In the genomic region with DNA sequence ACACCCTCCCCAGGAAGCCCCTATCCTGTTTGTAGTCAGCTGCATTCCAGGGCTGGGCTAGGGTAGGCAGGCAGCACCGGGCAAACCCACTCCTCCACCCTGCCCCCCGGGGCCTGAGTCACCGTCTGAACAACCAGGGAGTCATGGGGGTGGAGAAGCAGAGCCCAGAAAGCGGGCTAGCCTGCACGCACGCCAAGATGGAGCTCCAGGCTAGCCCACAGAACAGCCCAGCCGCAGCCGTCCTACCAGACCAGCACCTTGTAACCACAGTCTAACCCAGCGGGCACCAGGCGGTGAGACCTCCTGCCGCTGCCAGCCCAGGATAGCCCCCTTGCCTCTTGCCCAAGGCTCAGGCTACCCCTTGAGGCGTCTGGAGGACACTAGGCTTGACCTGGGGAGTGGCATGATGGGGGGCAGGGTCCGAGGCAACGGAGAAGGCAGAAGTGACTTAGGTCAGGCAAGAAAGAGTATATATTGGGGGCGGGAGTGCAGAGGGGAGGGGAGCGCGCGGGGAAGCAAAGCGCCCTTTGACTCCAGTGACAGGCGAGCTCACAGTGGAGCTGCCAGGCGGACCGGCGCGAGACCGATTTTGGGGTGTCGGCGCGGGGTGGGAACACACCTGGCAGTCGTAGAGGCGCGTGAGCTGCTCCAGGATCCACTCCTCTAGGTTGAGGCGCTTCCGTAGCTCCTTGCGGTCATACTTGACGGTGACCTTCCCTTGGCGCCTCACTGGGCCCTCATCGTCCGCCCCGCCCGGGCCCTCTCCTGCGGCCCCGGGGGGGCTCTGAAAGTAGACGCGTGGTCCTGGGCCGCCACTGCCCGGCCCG, we compare ENCODE assay signal across 8 cellular contexts. TPM values are rescaled to one million over a fixed set of nuclear protein-coding genes. Genes with fewer than 3 reads are reported as not detected.
A peak's percentile ranks its signal among the peaks of the same experiment; 100 is the strongest.
DNase-seq lines count a peak whose midpoint lies in the region; ATAC-seq, FAIRE-seq and TF ChIP-seq lines count a peak whose summit lies in the region.

No MANE protein-coding gene starts in this region.

- H3K4me3 ChIP-seq in DOHH2 (ENCODE audit: low read length): peak overlapping the region; percentile 97
- H3K4me3 ChIP-seq in MG63: peak overlapping the region; percentile 95
- peak overlapping the region; percentile 74 to 76 (median 75) for H3K4me3 ChIP-seq in right lobe of liver

- TF ChIP-seq CTCF in DOHH2 (IDR thresholded peaks at IDR 0.05; ENCODE audit: low read depth, low read length, poor library complexity, severe bottlenecking) (peak; percentile 9), chondrocyte (IDR thresholded peaks at IDR 0.05) (peak; percentile 9), right lobe of liver (IDR thresholded peaks at IDR 0.05) (no peak), D721Med (IDR thresholded peaks at IDR 0.05; ENCODE audit: insufficient read depth, missing control alignments) (no peak)

- H3K4me3 Mint-ChIP-seq in chondrocyte (ENCODE audit: unreplicated experiment): peak overlapping the region; percentile 89

- TF ChIP-seq POLR2A in right lobe of liver (IDR thresholded peaks at IDR 0.05): no peak

- H3K36me3 Mint-ChIP-seq in chondrocyte (ENCODE audit: low read depth): peaks cover 4% of the 10 kb centered on the region

- no peaks in the 10 kb centered on the region for H3K27me3 ChIP-seq in DOHH2 (ENCODE audit: control insufficient read depth, low read length)
- no peaks in the 10 kb centered on the region for H3K27me3 ChIP-seq in MG63
- H3K27me3 ChIP-seq in right lobe of liver: no peaks in the 10 kb centered on the region

- H3K9me3 Mint-ChIP-seq in chondrocyte (ENCODE audit: low read depth): no peaks in the 10 kb centered on the region

- peaks cover 45% of the 10 kb centered on the region for H3K79me2 ChIP-seq in DOHH2 (ENCODE audit: control insufficient read depth, low read length)

- ATAC-seq in right lobe of liver (peak in 1 of 4 donors; percentile 4), GM21529 (IDR thresholded peaks at IDR 0.05; ENCODE audit: unreplicated experiment) (no peak)

- H3K9me3 ChIP-seq in DOHH2 (ENCODE audit: control insufficient read depth, insufficient read depth, low read length) (no peaks in the 10 kb centered on the region), MG63 (no peaks in the 10 kb centered on the region), right lobe of liver (no peaks in the 10 kb centered on the region)

- H3K36me3 ChIP-seq in DOHH2 (ENCODE audit: control insufficient read depth, low read length): peaks cover 43% of the 10 kb centered on the region
- H3K36me3 ChIP-seq in MG63: peaks cover 39% of the 10 kb centered on the region
- peaks cover 0 to 5% (median 2%) of the 10 kb centered on the region in 4 donors for H3K36me3 ChIP-seq in right lobe of liver

- WGBS in right lobe of liver (ENCODE audit: insufficient coverage, low coverage, low lambda C conversion rate, missing lambda C conversion rate): under 1% methylated on average over 20 of the region's 47 CpGs

- H3K4me1 ChIP-seq in DOHH2 (ENCODE audit: control insufficient read depth, low read length) (peaks cover 58% of the 10 kb centered on the region), right lobe of liver (peaks cover 0 to 31% (median 15%) of the 10 kb centered on the region in 4 donors)

- intact Hi-C loops in right lobe of liver (cut with DNase I): no loop called here

- H3K4me1 Mint-ChIP-seq in chondrocyte (ENCODE audit: low read depth): peaks cover 37% of the 10 kb centered on the region

- H3K27ac Mint-ChIP-seq in chondrocyte (ENCODE audit: unreplicated experiment): peak overlapping the region; percentile 97

- H3K27ac ChIP-seq in DOHH2 (ENCODE audit: low read depth, low read length) (peak overlapping the region; percentile 85), right lobe of liver (peak overlapping the region; percentile 1 to 65 (median 46))

- no peak for FAIRE-seq in D721Med (lab: Jason Lieb, UNC)

- peak overlapping the region; percentile 89 for H3K4me2 ChIP-seq in DOHH2 (ENCODE audit: low read length)

- no peaks in the 10 kb centered on the region for H4K20me1 ChIP-seq in DOHH2 (ENCODE audit: control insufficient read depth, insufficient read depth, low read depth, low read length)

- peaks cover 27% of the 10 kb centered on the region for H3F3A ChIP-seq in DOHH2 (ENCODE audit: control insufficient read depth, insufficient read depth)

- peak; percentile 98 for DNase-seq in MG63
- DNase-seq in activated CD4-positive, CD25-positive, alpha-beta regulatory T cell treated with anti-CD3 and anti-CD28 coated beads, Interleukin-2, amount 50 U/mL, for 16 hours (ENCODE audit: low read depth, low spot score): peak; percentile 57
- DNase-seq in chondrocyte (ENCODE audit: low spot score): no peak
- peak in 2 of 3 donors; percentile 69 to 78 for DNase-seq in right lobe of liver
- DNase-seq in stimulated activated CD4-positive, alpha-beta T cell treated with anti-CD3 and anti-CD28 coated beads, TNF-alpha, amount 100 ng/mL, for 4 hours (ENCODE audit: low read depth in 3 of 3): peak; percentile 65 to 82 (median 76)
- no peak for DNase-seq in D721Med (ENCODE audit: insufficient read length, low spot score)

- H3K9me2 ChIP-seq in DOHH2 (replicated peaks; ENCODE audit: control insufficient read depth, low read length): no peaks in the 10 kb centered on the region

- no peaks in the 10 kb centered on the region for H3K27me3 Mint-ChIP-seq in chondrocyte (ENCODE audit: low read depth)

RNA-seq across cellular contexts. Expression of gene PPP1R14B, which starts 0.7 kb away (rescaled TPM):
- total RNA-seq in MG63 (2014; rRNA removed; shearing (Covaris generic); ENCODE audit: low replicate concordance): 506 and 662 TPM in 2 replicates
- total RNA-seq in chondrocyte: 280 to 358 TPM (median 322 TPM) in 3 replicates
- 10 to 100 TPM; 34.1 to 90.3 (median 49.7) TPM for total RNA-seq in right lobe of liver

RNA-seq across cellular contexts. Expression of gene FKBP2, which starts 5.1 kb away (rescaled TPM):
- total RNA-seq in MG63 (2014; rRNA removed; shearing (Covaris generic); ENCODE audit: low replicate concordance): 22.8 and 50.8 TPM in 2 replicates
- 42.1 to 54.3 TPM (median 43.0 TPM) in 3 replicates for total RNA-seq in chondrocyte
- total RNA-seq in right lobe of liver: 100 to 1,000 TPM in 1 of 6 experiments, 10 to 100 TPM in 5; 49.4 to 108 (median 66.7) TPM

RNA-seq across cellular contexts. Expression of gene PLCB3, which starts 5.3 kb away (rescaled TPM):
- total RNA-seq in MG63 (2014; rRNA removed; shearing (Covaris generic); ENCODE audit: low replicate concordance): 24.8 and 37.4 TPM in 2 replicates
- total RNA-seq in chondrocyte: 35.5 to 51.4 TPM (median 47.2 TPM) in 3 replicates
- 1 to 10 TPM; 5.4 to 8.0 (median 6.7) TPM for total RNA-seq in right lobe of liver

RNA-seq across cellular contexts. Expression of gene VEGFB, which starts 11.6 kb away (rescaled TPM):
- 9.3 and 19.0 TPM in 2 replicates for total RNA-seq in MG63 (2014; rRNA removed; shearing (Covaris generic); ENCODE audit: low replicate concordance)
- total RNA-seq in chondrocyte (165 to 209 TPM (median 168 TPM) in 3 replicates), right lobe of liver (10 to 100 TPM in 5 of 6 experiments, 1 to 10 TPM in 1; 7.5 to 33.2 (median 16.6) TPM)

RNA-seq across cellular contexts. Expression of gene DNAJC4, which starts 15.7 kb away (rescaled TPM):
- 1.6 and 3.5 TPM in 2 replicates for total RNA-seq in MG63 (2014; rRNA removed; shearing (Covaris generic); ENCODE audit: low replicate concordance)
- total RNA-seq in chondrocyte (27.0 to 31.6 TPM (median 28.9 TPM) in 3 replicates), right lobe of liver (10 to 100 TPM; 14.6 to 27.6 (median 21.4) TPM)

Comparison
In these comparisons a context has a peak if more than half of its experiments do, and no peak if none do; other contexts are left out.
1. CTCF ChIP-seq: peak in DOHH2 (single experiment) and chondrocyte (single experiment); none in right lobe of liver (0 of 4) and D721Med (single experiment).
2. DNase-seq: peak in MG63 (single experiment), activated CD4-positive, CD25-positive, alpha-beta regulatory T cell treated with anti-CD3 and anti-CD28 coated beads, Interleukin-2, amount 50 U/mL, for 16 hours (single experiment), right lobe of liver (2 of 3) and stimulated activated CD4-positive, alpha-beta T cell treated with anti-CD3 and anti-CD28 coated beads, TNF-alpha, amount 100 ng/mL, for 4 hours (3 of 3); none in chondrocyte (single experiment) and D721Med (single experiment).
3. Peak in every context shown above with its lines, with median percentiles within 50 percentile points of each other: H3K4me3 ChIP-seq.